Comparison of ENCODE assay signal across 8 cellular contexts in the genomic region with DNA sequence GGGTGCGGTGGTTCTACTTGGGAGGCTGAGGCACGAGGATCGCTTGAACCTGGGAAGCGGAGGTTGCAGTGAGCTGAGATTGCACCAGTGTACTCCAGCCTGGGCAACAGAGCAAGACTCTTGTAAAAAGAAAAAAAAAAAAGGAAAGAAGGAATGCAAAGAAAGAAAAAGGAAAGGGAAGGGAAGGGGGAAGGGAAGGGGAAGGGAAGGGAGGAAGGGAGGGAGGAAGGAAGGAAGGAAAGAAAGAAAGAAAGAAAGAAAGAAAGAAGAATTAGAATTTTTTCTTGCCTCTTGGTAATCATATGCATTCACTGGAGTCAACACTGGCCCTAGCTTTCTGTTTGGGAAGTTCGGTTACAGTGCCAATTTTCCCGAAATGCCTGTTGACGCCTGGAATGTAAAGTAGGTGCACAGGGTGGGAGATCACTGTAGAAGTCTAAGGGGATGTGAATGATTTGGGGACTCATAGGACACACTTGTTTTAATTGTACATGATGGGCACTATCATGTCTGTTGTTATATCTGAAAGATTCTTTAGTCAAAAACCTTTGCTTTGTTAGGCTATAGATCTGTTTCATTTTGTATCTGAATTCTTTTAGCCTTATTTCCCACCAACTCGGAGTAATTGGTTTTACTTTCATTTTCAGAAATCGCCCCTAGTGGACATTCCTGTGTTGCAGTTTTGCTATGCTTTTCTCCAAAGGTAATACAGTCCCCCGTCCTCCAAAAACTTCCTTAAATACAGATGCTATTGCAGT. TPM values are rescaled to one million over a fixed set of nuclear protein-coding genes. Genes with fewer than 3 reads are reported as not detected.
DNase-seq lines count a peak whose midpoint lies in the region; ATAC-seq and TF ChIP-seq lines count a peak whose summit lies in the region.

No MANE protein-coding gene starts in this region.

- TF ChIP-seq POLR2A in body of pancreas (IDR thresholded peaks at IDR 0.05) = no peak

- H3K36me3 ChIP-seq in SK-N-MC (ENCODE audit: insufficient read depth, low read length) = no peaks in the 10 kb centered on the region
- H3K36me3 ChIP-seq in body of pancreas (replicated peaks in 1 of 2; ENCODE audit: insufficient read depth in 1 of 2, low read depth in 2 of 2) = no peaks in the 10 kb centered on the region
- H3K36me3 ChIP-seq in iPS-18a (ENCODE audit: control insufficient read depth, low read depth, low read length) = no peaks in the 10 kb centered on the region

- H3K27me3 ChIP-seq in body of pancreas (no peaks in the 10 kb centered on the region), iPS-18a (ENCODE audit: control insufficient read depth, insufficient read depth, low read length) (no peaks in the 10 kb centered on the region)

- DNase-seq in activated gamma-delta T cell treated with Interleukin-2 at 50 U/mL for 16 hours (peak; percentile 60), activated gamma-delta T cell (lab: John Stamatoyannopoulos, UW) (no peak), Kasumi-1 (lab: John Stamatoyannopoulos, UW) (peak; percentile 73 to 84), SK-N-MC (ENCODE audit: low read depth, low spot score) (peak; percentile 3), body of pancreas (peak; percentile 55 to 74 (median 64)), skeletal muscle cell (ENCODE audit: low read depth) (peak; percentile 21)

- intact Hi-C loops in body of pancreas (cut with DNase I) = no loop called here

- WGBS in body of pancreas, 2 donors = 38% methylated on average over 10 of the region's 10 CpGs

- no peak overlapping the region for H3K27ac ChIP-seq in SK-N-MC
- H3K27ac ChIP-seq in body of pancreas = peak overlapping the region; percentile 57 to 78 (median 72)
- no peak overlapping the region for H3K27ac ChIP-seq in iPS-18a (ENCODE audit: low read length)

- peak overlapping the region; percentile 68 for H3K4me3 ChIP-seq in SK-N-MC
- peak overlapping the region in 1 of 2 donors; percentile 1 for H3K4me3 ChIP-seq in body of pancreas
- H3K4me3 ChIP-seq in iPS-18a (ENCODE audit: low read length) = peak overlapping the region; percentile 32
- peak overlapping the region; percentile 52 for H3K4me3 ChIP-seq in skeletal muscle cell (ENCODE audit: low read depth, low read length)

- peaks cover 7% of the 10 kb centered on the region for H3K4me1 ChIP-seq in body of pancreas
- H3K4me1 ChIP-seq in iPS-18a (ENCODE audit: control insufficient read depth, low read depth, low read length) = no peaks in the 10 kb centered on the region

- peak; percentile 64 to 86 (median 78) for TF ChIP-seq CTCF in body of pancreas (IDR thresholded peaks at IDR 0.05)

- H3K9me3 ChIP-seq in SK-N-MC (ENCODE audit: low read depth, low read length) = no peaks in the 10 kb centered on the region
- no peaks in the 10 kb centered on the region for H3K9me3 ChIP-seq in body of pancreas
- H3K9me3 ChIP-seq in iPS-18a (ENCODE audit: control insufficient read depth, low read depth, low read length) = no peaks in the 10 kb centered on the region

- H3K9ac ChIP-seq in SK-N-MC (ENCODE audit: insufficient read length) (no peak overlapping the region), iPS-18a (ENCODE audit: low read length) (no peak overlapping the region)

- ATAC-seq in body of pancreas = peak; percentile 91
- ATAC-seq in HG03521 (IDR thresholded peaks at IDR 0.05; ENCODE audit: unreplicated experiment) = no peak

RNA-seq across cellular contexts. Expression of gene MORC3, which starts 59.8 kb away (rescaled TPM):
- 10 to 100 TPM; 16.9 to 46.1 TPM for total RNA-seq in body of pancreas

Comparison
In these comparisons a context has a peak if more than half of its experiments do, and no peak if none do; other contexts are left out.
1. H3K27ac ChIP-seq: peak in body of pancreas (4 of 4); none in SK-N-MC (single experiment) and iPS-18a (single experiment).